ENCODE assay signal across 18 cellular contexts in genomic region chr5:53334431-53334941, GRCh38.
A peak's percentile ranks its signal among the peaks of the same experiment; 100 is the strongest.
DNase-seq lines count a peak whose midpoint lies in the region; ATAC-seq, FAIRE-seq and TF ChIP-seq lines count a peak whose summit lies in the region.
"Had no signal": no experiment of that assay in that cellular context is flagged by ENCODE, and none has a peak within 500 bp of the region (broad histone marks: within the 10 kb centered on the region; RNA-seq: fewer than 3 reads in every experiment).

No MANE protein-coding gene starts in this region.

- H2AFZ ChIP-seq in smooth muscle cell (ENCODE audit: low read depth): no peak overlapping the region

- H3K36me3 ChIP-seq in smooth muscle cell (ENCODE audit: low read depth): no peaks in the 10 kb centered on the region
- H3K36me3 ChIP-seq: left ventricle myocardium inferior had no signal

- H3K9ac ChIP-seq in smooth muscle cell (ENCODE audit: low read depth): no peak overlapping the region

- H3K27me3 ChIP-seq in smooth muscle cell (ENCODE audit: low read depth): no peaks in the 10 kb centered on the region
- H3K27me3 ChIP-seq: body of pancreas, testis had no signal

- FAIRE-seq in H54 (lab: Jason Lieb, UNC): peak; percentile 81

- peaks cover 21% of the 10 kb centered on the region for H3K4me1 ChIP-seq in smooth muscle cell (ENCODE audit: low read depth)
- H3K4me1 ChIP-seq: body of pancreas, left ventricle myocardium inferior, testis had no signal

- 72% methylated on average over 4 of the region's 4 CpGs for WGBS in smooth muscle cell (ENCODE audit: low lambda C conversion rate)

- ATAC-seq in esophagus mucosa (peak; percentile 78), HG03139 (IDR thresholded peaks at IDR 0.05; ENCODE audit: unreplicated experiment) (no peak), GM19455 (IDR thresholded peaks at IDR 0.05; ENCODE audit: unreplicated experiment) (no peak), GM18502 (IDR thresholded peaks at IDR 0.05; ENCODE audit: poor library complexity, unreplicated experiment) (no peak)
- ATAC-seq: body of pancreas had no signal

- H3K9me3 ChIP-seq in smooth muscle cell (replicated peaks; ENCODE audit: low read depth): no peaks in the 10 kb centered on the region
- H3K9me3 ChIP-seq: body of pancreas, left ventricle myocardium inferior, testis had no signal

- H3K27ac ChIP-seq in smooth muscle cell (ENCODE audit: low read depth): peak overlapping the region; percentile 93
- H3K27ac ChIP-seq: body of pancreas, left ventricle myocardium inferior, testis had no signal

- no peaks in the 10 kb centered on the region for H3K79me2 ChIP-seq in smooth muscle cell (ENCODE audit: low read depth)

- TF ChIP-seq CTCF in smooth muscle cell (IDR thresholded peaks at IDR 0.05; ENCODE audit: borderline replicate concordance, insufficient read depth, poor library complexity, severe bottlenecking): no peak

- H4K20me1 ChIP-seq in smooth muscle cell (ENCODE audit: low read depth): no peaks in the 10 kb centered on the region

- peaks cover 18% of the 10 kb centered on the region for H3F3A ChIP-seq in smooth muscle cell (ENCODE audit: low read depth)

- H3K4me3 ChIP-seq in smooth muscle cell: no peak overlapping the region
- H3K4me3 ChIP-seq: body of pancreas, left ventricle myocardium inferior, skin epidermis, testis had no signal

- DNase-seq in H54 (ENCODE audit: insufficient read length, low spot score) (no peak), RPMI7951 (ENCODE audit: low read depth) (peak; percentile 55), smooth muscle cell (lab: John Stamatoyannopoulos, UW; ENCODE audit: unreplicated experiment) (no peak), NCI-H526 treated with DMSO at 0.1 percent for 48 hours (lab: John Stamatoyannopoulos, UW) (no peak)
- DNase-seq: activated CD4-positive, alpha-beta T cell treated with anti-CD3 and anti-CD28 coated beads for 1 hour; activated T-cell treated with anti-CD3 and anti-CD28 coated beads, Interleukin-2, amount 50 U/mL, for 24 hours; body of pancreas; COR-L47; effector CD8-positive, alpha-beta T cell; left ventricle myocardium inferior; NCI-H2081 treated with DMSO at 0.1 percent for 48 hours; NK-92 treated with Interleukin-12 subunit alpha and Interleukin-12 subunit beta, amount 100 ng/mL, for 24 hours had no signal

- no peak for TF ChIP-seq POLR2A in H54 (IDR thresholded peaks at IDR 0.05; ENCODE audit: low read depth, low read length)

- no peak overlapping the region for H3K4me2 ChIP-seq in smooth muscle cell
